ENCODE assay signal across 22 cellular contexts in genomic region chr13:99051768-99052455, GRCh38.
DNase-seq lines count a peak whose midpoint lies in the region; ATAC-seq and TF ChIP-seq lines count a peak whose summit lies in the region.
"Had no signal": no experiment of that assay in that cellular context is flagged by ENCODE, and none has a peak within 500 bp of the region (broad histone marks: within the 10 kb centered on the region; RNA-seq: fewer than 3 reads in every experiment).

No MANE protein-coding gene starts in this region.

- no peak for TF ChIP-seq CTCF in prostate gland (IDR thresholded peaks at IDR 0.05)
- TF ChIP-seq CTCF in psoas muscle (IDR thresholded peaks at IDR 0.05): no peak

- H3K9me3 ChIP-seq in prostate gland: no peaks in the 10 kb centered on the region
- H3K9me3 ChIP-seq in psoas muscle: no peaks in the 10 kb centered on the region
- H3K9me3 ChIP-seq: tibial nerve had no signal

- WGBS in prostate gland: 76% methylated on average over 2 of the region's 2 CpGs
- WGBS in psoas muscle, 3 donors: 61 to 65% (median 63%) methylated on average over 2 of the region's 2 CpGs

- H3K4me1 ChIP-seq in prostate gland (replicated peaks) (no peaks in the 10 kb centered on the region), psoas muscle (no peaks in the 10 kb centered on the region)

- POLR2A ChIA-PET in activated CD4-positive, alpha-beta T cell treated with anti-CD3 and anti-CD28 coated beads for 36 hours (lab: Charles Lee): interaction anchor here (0.6 to 1.2 kb wide), 3 partner anchors 12 to 206 kb away, joined by 3 to 4 read pairs (median 3); partner anchors contain the start of gene GPR18

- TF ChIP-seq POLR2A in prostate gland (IDR thresholded peaks at IDR 0.05): no peak

- peaks cover 75% of the 10 kb centered on the region for H3K4me1 Mint-ChIP-seq in activated CD4-positive, alpha-beta T cell treated with anti-CD3 and anti-CD28 coated beads for 36 hours
- peaks cover 78% of the 10 kb centered on the region for H3K4me1 Mint-ChIP-seq in activated T-helper 1 cell treated with anti-CD3 and anti-CD28 coated beads, Interleukin-12 subunit alpha, Interleukin-12 subunit beta, Interleukin-2, Interleukin-4 antibody, amounts not matched to agents 30 ng/mL and 10 ng/mL and 1 ng/mL, durations not matched to agents 14 hours and 24 hours and 36 hours (ENCODE audit: low read depth)
- H3K4me1 Mint-ChIP-seq in immature natural killer cell: peaks cover 57 to 76% of the 10 kb centered on the region in 2 donors

- H3K27ac ChIP-seq in prostate gland: no peak overlapping the region
- no peak overlapping the region for H3K27ac ChIP-seq in psoas muscle
- H3K27ac ChIP-seq: 22Rv1, KMS-11, tibial nerve, VCaP had no signal

- no peaks in the 10 kb centered on the region for H3K9me3 Mint-ChIP-seq in activated CD4-positive, alpha-beta T cell treated with anti-CD3 and anti-CD28 coated beads for 36 hours (ENCODE audit: low read depth)
- no peaks in the 10 kb centered on the region for H3K9me3 Mint-ChIP-seq in activated T-helper 1 cell treated with anti-CD3 and anti-CD28 coated beads, Interleukin-12 subunit alpha, Interleukin-12 subunit beta, Interleukin-2, Interleukin-4 antibody, amounts not matched to agents 30 ng/mL and 10 ng/mL and 1 ng/mL, durations not matched to agents 14 hours and 24 hours and 36 hours
- no peaks in the 10 kb centered on the region for H3K9me3 Mint-ChIP-seq in immature natural killer cell
- H3K9me3 Mint-ChIP-seq: naive B cell had no signal

- peak overlapping the region; percentile 15 for H3K4me3 Mint-ChIP-seq in activated CD4-positive, alpha-beta T cell treated with anti-CD3 and anti-CD28 coated beads for 36 hours
- peak overlapping the region; percentile 67 for H3K4me3 Mint-ChIP-seq in activated T-helper 1 cell treated with anti-CD3 and anti-CD28 coated beads, Interleukin-12 subunit alpha, Interleukin-12 subunit beta, Interleukin-2, Interleukin-4 antibody, amounts not matched to agents 30 ng/mL and 10 ng/mL and 1 ng/mL, durations not matched to agents 14 hours and 24 hours and 36 hours
- H3K4me3 Mint-ChIP-seq in immature natural killer cell: peak overlapping the region; percentile 46 to 72 (median 69)

- intact Hi-C loops in activated CD4-positive, alpha-beta T cell treated with anti-CD3 and anti-CD28 coated beads for 36 hours (cut with DNase I, micrococcal nuclease): loop anchor here (1.0 to 10.0 kb wide), 4 partner anchors 25 to 387 kb away; no protein-coding TSS in a partner anchor
- intact Hi-C loops in activated T-helper 1 cell treated with anti-CD3 and anti-CD28 coated beads, Interleukin-12 subunit alpha, Interleukin-12 subunit beta, Interleukin-2, Interleukin-4 antibody, amounts not matched to agents 30 ng/mL and 10 ng/mL and 1 ng/mL, durations not matched to agents 14 hours and 24 hours and 36 hours (cut with micrococcal nuclease): loop anchor here (1.0 kb wide), 2 partner anchors 10 to 26 kb away; no protein-coding TSS in a partner anchor
- intact Hi-C loops in prostate gland (cut with DNase I) (no loop called here), psoas muscle (cut with DNase I) (no loop called here)

- H3K36me3 Mint-ChIP-seq in activated CD4-positive, alpha-beta T cell treated with anti-CD3 and anti-CD28 coated beads for 36 hours (ENCODE audit: low read depth): peaks cover 5% of the 10 kb centered on the region
- peaks cover 16% of the 10 kb centered on the region for H3K36me3 Mint-ChIP-seq in activated T-helper 1 cell treated with anti-CD3 and anti-CD28 coated beads, Interleukin-12 subunit alpha, Interleukin-12 subunit beta, Interleukin-2, Interleukin-4 antibody, amounts not matched to agents 30 ng/mL and 10 ng/mL and 1 ng/mL, durations not matched to agents 14 hours and 24 hours and 36 hours (ENCODE audit: low read depth)
- peaks cover 0 to 14% (median 2%) of the 10 kb centered on the region in 3 donors for H3K36me3 Mint-ChIP-seq in immature natural killer cell

- H3K4me3 ChIP-seq in Jurkat, Clone E6-1 (ENCODE audit: low read length): no peak overlapping the region
- H3K4me3 ChIP-seq in prostate gland (no peak overlapping the region), psoas muscle (no peak overlapping the region)
- H3K4me3 ChIP-seq: tibial nerve had no signal

- no peaks in the 10 kb centered on the region for H3K27me3 Mint-ChIP-seq in activated CD4-positive, alpha-beta T cell treated with anti-CD3 and anti-CD28 coated beads for 36 hours
- no peaks in the 10 kb centered on the region for H3K27me3 Mint-ChIP-seq in activated T-helper 1 cell treated with anti-CD3 and anti-CD28 coated beads, Interleukin-12 subunit alpha, Interleukin-12 subunit beta, Interleukin-2, Interleukin-4 antibody, amounts not matched to agents 30 ng/mL and 10 ng/mL and 1 ng/mL, durations not matched to agents 14 hours and 24 hours and 36 hours (ENCODE audit: insufficient read depth)
- peaks cover 4 to 7% (median 7%) of the 10 kb centered on the region in 3 donors for H3K27me3 Mint-ChIP-seq in immature natural killer cell (ENCODE audit: low read depth in 3 of 3)

- CTCF ChIA-PET in activated CD4-positive, alpha-beta T cell treated with anti-CD3 and anti-CD28 coated beads for 36 hours (lab: Charles Lee): interaction anchor here (0.7 to 4.0 kb wide), 7 partner anchors 14 to 192 kb away, joined by 3 to 19 read pairs (median 4); no protein-coding TSS in a partner anchor

- H3K27me3 ChIP-seq in prostate gland (replicated peaks; ENCODE audit: insufficient read depth): no peaks in the 10 kb centered on the region
- H3K27me3 ChIP-seq in psoas muscle (ENCODE audit: insufficient read depth in 3 of 3, low read length in 2 of 3): no peaks in the 10 kb centered on the region

- peak overlapping the region; percentile 44 for H3K27ac Mint-ChIP-seq in activated CD4-positive, alpha-beta T cell treated with anti-CD3 and anti-CD28 coated beads for 36 hours
- H3K27ac Mint-ChIP-seq in activated T-helper 1 cell treated with anti-CD3 and anti-CD28 coated beads, Interleukin-12 subunit alpha, Interleukin-12 subunit beta, Interleukin-2, Interleukin-4 antibody, amounts not matched to agents 30 ng/mL and 10 ng/mL and 1 ng/mL, durations not matched to agents 14 hours and 24 hours and 36 hours: peak overlapping the region; percentile 83
- peak overlapping the region in 2 of 6 donors; percentile 14 to 21 for H3K27ac Mint-ChIP-seq in immature natural killer cell

- DNase-seq in activated CD4-positive, alpha-beta T cell treated with anti-CD3 and anti-CD28 coated beads for 36 hours: no peak
- DNase-seq in activated CD4-positive, alpha-beta T cell treated with anti-CD3 and anti-CD28 coated beads for 1 hour: no peak
- peak; percentile 80 for DNase-seq in Jurkat, Clone E6-1 (ENCODE audit: low read depth, low spot score)
- DNase-seq in activated T-helper 1 cell treated with anti-CD3 and anti-CD28 coated beads, Interleukin-12 subunit alpha, Interleukin-12 subunit beta, Interleukin-2, Interleukin-4 antibody, amounts not matched to agents 30 ng/mL and 10 ng/mL and 1 ng/mL, durations not matched to agents 14 hours and 24 hours and 36 hours (ENCODE audit: low spot score): no peak
- peak; percentile 35 to 47 (median 47) for DNase-seq in immature natural killer cell
- DNase-seq in prostate gland (ENCODE audit: low spot score): no peak
- DNase-seq in psoas muscle: no peak
- DNase-seq: activated CD8-positive, alpha-beta memory T cell treated with anti-CD3 and anti-CD28 coated beads, Interleukin-2, amount 50 U/mL, for 4 hours; amniotic stem cell; cerebellar nuclear complex; GDM1; islet precursor cell; naive B cell; NCI-H1092 treated with DMSO at 0.1 percent for 48 hours; NCI-H526 treated with DMSO at 0.1 percent for 48 hours; stimulated activated CD4-positive, alpha-beta T cell treated with anti-CD3 and anti-CD28 coated beads, Interleukin-12 subunit alpha, Interleukin-12 subunit beta, amount 100 ng/mL, for 4 hours had no signal

- H3K36me3 ChIP-seq in prostate gland (no peaks in the 10 kb centered on the region), psoas muscle (ENCODE audit: insufficient read depth in 1 of 2, low read depth in 1 of 2) (no peaks in the 10 kb centered on the region)
- H3K36me3 ChIP-seq: tibial nerve had no signal

- peak; percentile 16 for ATAC-seq in activated CD4-positive, alpha-beta T cell treated with anti-CD3 and anti-CD28 coated beads for 36 hours
- no peak for ATAC-seq in GM21723 (IDR thresholded peaks at IDR 0.05; ENCODE audit: unreplicated experiment)
- no peak for ATAC-seq in psoas muscle
- ATAC-seq: Right ventricle myocardium inferior had no signal

Comparison
In these comparisons a context has a peak if more than half of its experiments do, and no peak if none do; other contexts are left out.
1. DNase-seq: peak in Jurkat, Clone E6-1 (single experiment) and immature natural killer cell (3 of 3); none in activated CD4-positive, alpha-beta T cell treated with anti-CD3 and anti-CD28 coated beads for 36 hours (single experiment), activated CD4-positive, alpha-beta T cell treated with anti-CD3 and anti-CD28 coated beads for 1 hour (single experiment), activated T-helper 1 cell treated with anti-CD3 and anti-CD28 coated beads, Interleukin-12 subunit alpha, Interleukin-12 subunit beta, Interleukin-2, Interleukin-4 antibody, amounts not matched to agents 30 ng/mL and 10 ng/mL and 1 ng/mL, durations not matched to agents 14 hours and 24 hours and 36 hours (single experiment), prostate gland (single experiment) and psoas muscle (0 of 2).
2. H3K4me3 Mint-ChIP-seq: peak in every context shown above with its lines; median percentile 69 in immature natural killer cell; 67 in activated T-helper 1 cell treated with anti-CD3 and anti-CD28 coated beads, Interleukin-12 subunit alpha, Interleukin-12 subunit beta, Interleukin-2, Interleukin-4 antibody, amounts not matched to agents 30 ng/mL and 10 ng/mL and 1 ng/mL, durations not matched to agents 14 hours and 24 hours and 36 hours; 15 in activated CD4-positive, alpha-beta T cell treated with anti-CD3 and anti-CD28 coated beads for 36 hours.
3. intact Hi-C loops: an anchor here in activated CD4-positive, alpha-beta T cell treated with anti-CD3 and anti-CD28 coated beads for 36 hours (1.0 to 10.0 kb wide) and activated T-helper 1 cell treated with anti-CD3 and anti-CD28 coated beads, Interleukin-12 subunit alpha, Interleukin-12 subunit beta, Interleukin-2, Interleukin-4 antibody, amounts not matched to agents 30 ng/mL and 10 ng/mL and 1 ng/mL, durations not matched to agents 14 hours and 24 hours and 36 hours (1.0 kb wide); none called in prostate gland and psoas muscle.